In the genomic region with DNA sequence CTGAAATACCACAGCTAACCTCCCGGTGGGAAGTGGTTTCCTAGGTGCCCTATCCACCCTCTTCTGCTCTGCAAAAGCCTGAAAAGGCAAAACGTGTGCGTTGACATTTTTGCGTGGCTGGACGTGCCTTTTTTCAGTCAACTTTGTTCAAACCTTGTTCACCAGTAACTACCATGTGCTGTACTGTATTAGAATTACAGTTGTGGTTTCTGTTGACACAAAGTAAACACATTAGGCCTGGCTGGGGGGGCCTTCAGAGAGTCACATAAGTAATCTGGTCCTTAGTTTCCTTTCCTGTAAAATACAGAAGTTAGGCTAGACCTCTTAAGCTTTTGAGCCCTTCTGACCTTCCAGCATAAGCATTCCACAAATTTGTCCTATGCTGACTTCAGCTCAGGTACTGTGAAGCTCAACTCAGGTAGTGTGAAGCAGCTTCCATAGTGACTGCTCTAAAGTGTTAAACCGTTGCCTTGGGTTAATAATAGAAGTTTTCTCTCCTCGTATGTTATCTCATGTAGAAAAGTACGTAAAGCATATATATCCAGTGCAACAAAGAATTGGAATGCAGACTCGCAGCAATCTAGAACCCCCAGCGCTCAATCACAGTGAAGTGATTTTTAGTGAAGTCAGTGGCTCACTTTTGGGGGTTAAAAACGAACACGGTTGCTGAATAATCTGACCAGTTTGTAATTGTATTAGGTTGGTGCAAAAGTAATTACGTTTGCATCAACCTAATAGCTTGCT, we compare ENCODE assay signal across 9 cellular contexts. TPM values are rescaled to one million over a fixed set of nuclear protein-coding genes. Genes with fewer than 3 reads are reported as not detected.
DNase-seq lines count a peak whose midpoint lies in the region; ATAC-seq, FAIRE-seq and TF ChIP-seq lines count a peak whose summit lies in the region.
"Had no signal": no experiment of that assay in that cellular context is flagged by ENCODE, and none has a peak within 500 bp of the region (broad histone marks: within the 10 kb centered on the region; RNA-seq: fewer than 3 reads in every experiment).

No MANE protein-coding gene starts in this region.

- peak overlapping the region; percentile 100 for H3K27ac Mint-ChIP-seq in activated naive CD8-positive, alpha-beta T cell treated with anti-CD3 and anti-CD28 coated beads, Interleukin-2, amount 50 U/mL, for 24 hours

- no peak for FAIRE-seq in RCC 7860 (lab: Jason Lieb, UNC)
- FAIRE-seq: islet of Langerhans had no signal

- H3K27me3 Mint-ChIP-seq in activated naive CD8-positive, alpha-beta T cell treated with anti-CD3 and anti-CD28 coated beads, Interleukin-2, amount 50 U/mL, for 24 hours: peaks cover 3% of the 10 kb centered on the region

- 5 to 7% methylated on average over 13 of the region's 13 CpGs for WGBS in testis, 2 donors

- H3K27ac ChIP-seq in 22Rv1 (peak overlapping the region; percentile 93), testis (peak overlapping the region; percentile 95 to 99)

- no peaks in the 10 kb centered on the region for H3K36me3 ChIP-seq in testis (ENCODE audit: low read depth, missing control alignments)

- H3K9me3 ChIP-seq in testis: no peaks in the 10 kb centered on the region

- H3K9me3 Mint-ChIP-seq in activated naive CD8-positive, alpha-beta T cell treated with anti-CD3 and anti-CD28 coated beads, Interleukin-2, amount 50 U/mL, for 24 hours: no peaks in the 10 kb centered on the region

- intact Hi-C loops in testis (cut with DNase I; ENCODE audit: low total_unique reads): no loop called here

- no peak for TF ChIP-seq POLR2A in testis (IDR thresholded peaks at IDR 0.05)

- no peak for ATAC-seq in activated naive CD8-positive, alpha-beta T cell treated with anti-CD3 and anti-CD28 coated beads, Interleukin-2, amount 50 U/mL, for 24 hours
- no peak for ATAC-seq in left lobe of liver
- ATAC-seq in HG02798 (IDR thresholded peaks at IDR 0.05; ENCODE audit: poor library complexity, unreplicated experiment): no peak

- peaks cover 75% of the 10 kb centered on the region for H3K36me3 Mint-ChIP-seq in activated naive CD8-positive, alpha-beta T cell treated with anti-CD3 and anti-CD28 coated beads, Interleukin-2, amount 50 U/mL, for 24 hours (ENCODE audit: low read depth)

- H3K4me1 Mint-ChIP-seq in activated naive CD8-positive, alpha-beta T cell treated with anti-CD3 and anti-CD28 coated beads, Interleukin-2, amount 50 U/mL, for 24 hours: peaks cover 68% of the 10 kb centered on the region

- H3K27me3 ChIP-seq in testis: no peaks in the 10 kb centered on the region

- H3K4me3 Mint-ChIP-seq in activated naive CD8-positive, alpha-beta T cell treated with anti-CD3 and anti-CD28 coated beads, Interleukin-2, amount 50 U/mL, for 24 hours: peak overlapping the region; percentile 100

- peaks cover 46% of the 10 kb centered on the region for H3K4me1 ChIP-seq in testis

- no peak for DNase-seq in HFF-Myc (ENCODE audit: extremely low read depth, low read depth)
- DNase-seq in activated naive CD8-positive, alpha-beta T cell treated with anti-CD3 and anti-CD28 coated beads, Interleukin-2, amount 50 U/mL, for 24 hours: peak; percentile 13
- DNase-seq in left lobe of liver (ENCODE audit: low spot score): peak; percentile 44
- DNase-seq in testis: no peak
- DNase-seq in hepatic stellate cell (ENCODE audit: low spot score): no peak
- DNase-seq in RCC 7860 (ENCODE audit: low spot score): no peak

- TF ChIP-seq CTCF in 22Rv1 (IDR thresholded peaks at IDR 0.05) (no peak), HFF-Myc (IDR thresholded peaks at IDR 0.05; ENCODE audit: low read depth, low read length, missing control alignments) (no peak), testis (IDR thresholded peaks at IDR 0.05) (no peak)

- H3K4me3 ChIP-seq in HFF-Myc (replicated peaks; ENCODE audit: low read depth, low read length) (peak overlapping the region; percentile 80), testis (peak overlapping the region; percentile 96 to 98)

RNA-seq across cellular contexts. Expression of a gene that starts 1.8 kb away (rescaled TPM):
- 93.3 TPM for total RNA-seq in left lobe of liver
- 100 to 1,000 TPM; 286 to 336 TPM for total RNA-seq in testis
- 451 TPM for polyA plus RNA-seq in testis (ENCODE audit: insufficient read depth, low read depth, low replicate concordance)

RNA-seq across cellular contexts. Expression of a gene that starts 2.1 kb away (rescaled TPM):
- total RNA-seq in left lobe of liver: 18.9 TPM
- 10 to 100 TPM; 66.8 to 99.2 TPM for total RNA-seq in testis
- 55.1 TPM for polyA plus RNA-seq in testis (ENCODE audit: insufficient read depth, low read depth, low replicate concordance)

RNA-seq across cellular contexts. Expression of a gene that starts 36.5 kb away (rescaled TPM):
- 14.3 TPM for total RNA-seq in left lobe of liver
- 100 to 1,000 TPM; 191 to 197 TPM for total RNA-seq in testis
- 84.9 TPM for polyA plus RNA-seq in testis (ENCODE audit: insufficient read depth, low read depth, low replicate concordance)

RNA-seq across cellular contexts. Expression of a gene that starts 45.6 kb away (rescaled TPM):
- total RNA-seq in left lobe of liver (1.0 TPM), testis (10 to 100 TPM in 1 of 2 donors, 1 to 10 TPM in 1; 7.1 to 10.4 TPM)
- polyA plus RNA-seq in testis (ENCODE audit: insufficient read depth, low read depth, low replicate concordance): 2.2 TPM

Comparison
In these comparisons a context has a peak if more than half of its experiments do, and no peak if none do; other contexts are left out.
1. DNase-seq: peak in activated naive CD8-positive, alpha-beta T cell treated with anti-CD3 and anti-CD28 coated beads, Interleukin-2, amount 50 U/mL, for 24 hours (single experiment) and left lobe of liver (single experiment); none in HFF-Myc (single experiment), testis (single experiment), hepatic stellate cell (single experiment) and RCC 7860 (single experiment).
2. RNA of a gene that starts 36.5 kb away (total RNA-seq): 191 to 197 TPM in testis; 14.3 TPM in left lobe of liver (single experiment); every median in the first group is over 10 times any median in the second.